In genomic region chr14:69615471-69616407, GRCh38 we compare ENCODE assay signal across 8 cellular contexts. TPM values are rescaled to one million over a fixed set of nuclear protein-coding genes. Genes with fewer than 3 reads are reported as not detected.
DNase-seq lines count a peak whose midpoint lies in the region; ATAC-seq and TF ChIP-seq lines count a peak whose summit lies in the region.

No MANE protein-coding gene starts in this region.

- H3K4me3 ChIP-seq in WI38 (ENCODE audit: low read depth, low read length) (peak overlapping the region; percentile 43), esophagus (ENCODE audit: low read depth in 1 of 2, low read length in 2 of 2) (peak overlapping the region; percentile 13 to 87)

- TF ChIP-seq CTCF in GM12872 (IDR thresholded peaks at IDR 0.05; ENCODE audit: insufficient read depth, low read depth, low read length) (peak; percentile 10; the same call in 1 of the 3 replicates), WI38 (IDR thresholded peaks at IDR 0.05; ENCODE audit: low read depth, low read length) (no peak), nephron progenitor cell (IDR thresholded peaks at IDR 0.05) (no peak), WTC11 (IDR thresholded peaks at IDR 0.05) (no peak)

- peak overlapping the region; percentile 85 to 95 for H3K27ac ChIP-seq in esophagus (ENCODE audit: low read depth in 2 of 2, low read length in 1 of 2)

- no peaks in the 10 kb centered on the region for H3K27me3 ChIP-seq in esophagus (ENCODE audit: control insufficient read depth in 1 of 2, insufficient read depth in 2 of 2, low read length in 2 of 2)

- CTCF ChIA-PET in WTC11 (lab: Charles Lee), result no interaction called here

- POLR2A ChIA-PET in WTC11 (lab: Charles Lee), result no interaction called here

- H3K4me1 Mint-ChIP-seq in nephron progenitor cell (peaks cover 54% of the 10 kb centered on the region), WTC11 (peaks cover 46% of the 10 kb centered on the region)

- H3K27me3 Mint-ChIP-seq in nephron progenitor cell (ENCODE audit: low read depth, poor library complexity), result peaks cover 16% of the 10 kb centered on the region
- H3K27me3 Mint-ChIP-seq in WTC11 (ENCODE audit: low read depth), result peaks cover 10% of the 10 kb centered on the region

- H3K4me3 Mint-ChIP-seq in nephron progenitor cell, result peak overlapping the region; percentile 35
- H3K4me3 Mint-ChIP-seq in WTC11, result no peak overlapping the region

- DNase-seq in M059J (ENCODE audit: low read depth) (peak; percentile 76), nephron progenitor cell (no peak), WTC11 (ENCODE audit: low spot score) (no peak)
- no peak for DNase-seq in activated CD4-positive, CD25-positive, alpha-beta regulatory T cell (lab: John Stamatoyannopoulos, UW)

- H3K9me3 Mint-ChIP-seq in nephron progenitor cell (no peaks in the 10 kb centered on the region), WTC11 (no peaks in the 10 kb centered on the region)

- H3K36me3 ChIP-seq in esophagus (ENCODE audit: control insufficient read depth in 2 of 2, insufficient read depth in 2 of 2, low read length in 1 of 2), result no peaks in the 10 kb centered on the region

- ATAC-seq in GM21717 (IDR thresholded peaks at IDR 0.05; ENCODE audit: unreplicated experiment) (peak; percentile 46), WTC11 (no peak)

- H3K36me3 Mint-ChIP-seq in nephron progenitor cell (ENCODE audit: low read depth) (no peaks in the 10 kb centered on the region), WTC11 (no peaks in the 10 kb centered on the region)

- H3K9me3 ChIP-seq in esophagus (ENCODE audit: control insufficient read depth in 2 of 2, insufficient read depth in 1 of 2, low read depth in 1 of 2, low read length in 1 of 2), result no peaks in the 10 kb centered on the region

- H3K4me1 ChIP-seq in esophagus (ENCODE audit: control insufficient read depth in 2 of 2, insufficient read depth in 2 of 2, low read length in 1 of 2), result peaks cover 0 to 8% of the 10 kb centered on the region in 2 donors

- H3K27ac Mint-ChIP-seq in nephron progenitor cell (peak overlapping the region; percentile 73), WTC11 (no peak overlapping the region)

- WGBS in esophagus, 2 donors, result 13 to 17% methylated on average over 10 of the region's 10 CpGs

TF ChIP-seq in WTC11, 78 proteins besides CTCF, POLR2A, EP300 and RAD21:
- TF ChIP-seq HMGXB4 (CRISPR knock-in tag; IDR thresholded peaks at IDR 0.05), result no peak
- TF ChIP-seq, protein P1, sequence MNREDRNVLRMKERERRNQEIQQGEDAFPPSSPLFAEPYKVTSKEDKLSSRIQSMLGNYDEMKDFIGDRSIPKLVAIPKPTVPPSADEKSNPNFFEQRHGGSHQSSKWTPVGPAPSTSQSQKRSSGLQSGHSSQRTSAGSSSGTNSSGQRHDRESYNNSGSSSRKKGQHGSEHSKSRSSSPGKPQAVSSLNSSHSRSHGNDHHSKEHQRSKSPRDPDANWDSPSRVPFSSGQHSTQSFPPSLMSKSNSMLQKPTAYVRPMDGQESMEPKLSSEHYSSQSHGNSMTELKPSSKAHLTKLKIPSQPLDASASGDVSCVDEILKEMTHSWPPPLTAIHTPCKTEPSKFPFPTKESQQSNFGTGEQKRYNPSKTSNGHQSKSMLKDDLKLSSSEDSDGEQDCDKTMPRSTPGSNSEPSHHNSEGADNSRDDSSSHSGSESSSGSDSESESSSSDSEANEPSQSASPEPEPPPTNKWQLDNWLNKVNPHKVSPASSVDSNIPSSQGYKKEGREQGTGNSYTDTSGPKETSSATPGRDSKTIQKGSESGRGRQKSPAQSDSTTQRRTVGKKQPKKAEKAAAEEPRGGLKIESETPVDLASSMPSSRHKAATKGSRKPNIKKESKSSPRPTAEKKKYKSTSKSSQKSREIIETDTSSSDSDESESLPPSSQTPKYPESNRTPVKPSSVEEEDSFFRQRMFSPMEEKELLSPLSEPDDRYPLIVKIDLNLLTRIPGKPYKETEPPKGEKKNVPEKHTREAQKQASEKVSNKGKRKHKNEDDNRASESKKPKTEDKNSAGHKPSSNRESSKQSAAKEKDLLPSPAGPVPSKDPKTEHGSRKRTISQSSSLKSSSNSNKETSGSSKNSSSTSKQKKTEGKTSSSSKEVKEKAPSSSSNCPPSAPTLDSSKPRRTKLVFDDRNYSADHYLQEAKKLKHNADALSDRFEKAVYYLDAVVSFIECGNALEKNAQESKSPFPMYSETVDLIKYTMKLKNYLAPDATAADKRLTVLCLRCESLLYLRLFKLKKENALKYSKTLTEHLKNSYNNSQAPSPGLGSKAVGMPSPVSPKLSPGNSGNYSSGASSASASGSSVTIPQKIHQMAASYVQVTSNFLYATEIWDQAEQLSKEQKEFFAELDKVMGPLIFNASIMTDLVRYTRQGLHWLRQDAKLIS (CRISPR knock-in tag; IDR thresholded peaks at IDR 0.05; ENCODE audit: borderline replicate concordance), result no peak
- no peak for TF ChIP-seq ATF1 (CRISPR knock-in tag; IDR thresholded peaks at IDR 0.05)
- TF ChIP-seq MXD4 (CRISPR knock-in tag; IDR thresholded peaks at IDR 0.05; ENCODE audit: borderline replicate concordance), result no peak
- TF ChIP-seq ETV6 (CRISPR knock-in tag; IDR thresholded peaks at IDR 0.05), result no peak
- no peak for TF ChIP-seq ELF4 (CRISPR knock-in tag; IDR thresholded peaks at IDR 0.05; ENCODE audit: low read depth)
- TF ChIP-seq ZSCAN18 (CRISPR knock-in tag; IDR thresholded peaks at IDR 0.05), result no peak
- no peak for TF ChIP-seq KAT7 (CRISPR knock-in tag; IDR thresholded peaks at IDR 0.05; ENCODE audit: borderline replicate concordance)

RNA-seq across cellular contexts. Expression of gene SUSD6, which starts 4.3 kb away (rescaled TPM):
- total RNA-seq in M059J (2014; rRNA removed; shearing (Covaris generic)), result 7.2 and 8.6 TPM in 2 replicates
- polyA plus RNA-seq in esophagus, result 10 to 100 TPM; 16.2 to 30.3 TPM
- 6.6 to 10.1 TPM (median 8.1 TPM) in 3 replicates for total RNA-seq in WTC11 (2021)

RNA-seq across cellular contexts. Expression of gene CCDC177, which starts 41.1 kb away (rescaled TPM):
- total RNA-seq in M059J (2014; rRNA removed; shearing (Covaris generic)), result not detected in 2 replicates
- polyA plus RNA-seq in esophagus, result under 1 TPM; 0.01 to 0.04 TPM
- 1.7 to 2.2 TPM (median 2.1 TPM) in 3 replicates for total RNA-seq in WTC11 (2021)
